ENCODE assay signal across 1 cellular context in the genomic region with DNA sequence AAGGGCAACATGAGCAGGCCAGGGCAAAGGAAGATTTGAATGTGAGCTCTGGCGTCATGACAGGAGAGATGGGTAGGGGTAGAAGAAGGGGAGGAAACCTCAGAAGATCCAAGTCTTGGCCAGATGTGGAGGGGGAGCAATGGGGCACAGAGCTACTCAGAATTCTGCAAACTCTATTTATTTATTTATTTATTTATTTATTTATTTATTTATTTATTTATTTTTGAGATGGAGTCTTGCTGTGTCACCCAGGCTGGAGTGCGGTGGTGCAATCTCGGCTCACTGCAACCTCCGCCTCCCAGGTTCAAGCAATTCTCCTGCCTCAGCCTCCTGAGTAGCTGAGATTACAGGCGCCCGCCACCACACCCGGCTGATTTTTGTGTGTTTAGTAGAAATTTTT.
TF ChIP-seq lines count a peak whose summit lies in the region.

No MANE protein-coding gene starts in this region.

TF ChIP-seq in A549, 52 proteins besides CTCF, POLR2A, EP300 and RAD21:
- TF ChIP-seq ZC3H11A (IDR thresholded peaks at IDR 0.05), result peak; percentile 78
TF ChIP-seq in A549: peak in this region for 1; not testable (repeated sequence) for 51.
